15 cellular contexts compared by ENCODE assay signal in genomic region chr2:6078414-6078813, GRCh38.
"Had no signal": no experiment of that assay in that cellular context is flagged by ENCODE, and none has a peak within 500 bp of the region (broad histone marks: within the 10 kb centered on the region; RNA-seq: fewer than 3 reads in every experiment).

No MANE protein-coding gene starts in this region.

- ATAC-seq: activated T-cell treated with anti-CD3 and anti-CD28 coated beads, Interleukin-2, amount 50 U/mL, for 72 hours; K562 had no signal

- H3K27ac ChIP-seq: SK-N-MC had no signal

- H3K4me3 ChIP-seq: K562, SK-N-MC had no signal

- DNase-seq: activated CD4-positive, alpha-beta memory T cell treated with anti-CD3 and anti-CD28 coated beads for 36 hours; activated CD4-positive, alpha-beta T cell treated with anti-CD3 and anti-CD28 coated beads, Interleukin-2, amount 10 ng/mL, durations not matched to agents 7 days and 5 days; activated CD4-positive, CD25-positive, alpha-beta regulatory T cell; activated gamma-delta T cell treated with Interleukin-2 at 50 U/mL for 16 hours; activated naive CD4-positive, alpha-beta T cell treated with anti-CD3 and anti-CD28 coated beads, Interleukin-2, amount 10 ng/mL, durations not matched to agents 7 days and 5 days; activated naive CD8-positive, alpha-beta T cell treated with anti-CD3 and anti-CD28 coated beads for 36 hours; activated T-cell treated with anti-CD3 and anti-CD28 coated beads, Interleukin-2, amount 50 U/mL, for 72 hours; cerebellar nuclear complex; Kasumi-1; NCI-H1105 treated with DMSO at 0.1 percent for 48 hours; NCI-H146; SIG-M5; T-helper 1 cell had no signal

- FAIRE-seq: K562 had no signal
